7 cellular contexts compared by ENCODE assay signal in genomic region chr19:10568826-10569651, GRCh38. TPM values are rescaled to one million over a fixed set of nuclear protein-coding genes. Genes with fewer than 3 reads are reported as not detected.
DNase-seq lines count a peak whose midpoint lies in the region; ATAC-seq, FAIRE-seq and TF ChIP-seq lines count a peak whose summit lies in the region.

Gene CDKN2D, minus strand, starts transcription at chr19:10568979. Its CDS starts 326 bp downstream, at chr19:10568653.

- peak; percentile 97 for FAIRE-seq in GM18507 (lab: Jason Lieb, UNC)

- peak within 1 kb of the TSS; percentile 28 for H2AFZ ChIP-seq in hepatocyte

- peak; percentile 87 for DNase-seq in GM18507 (ENCODE audit: extremely low spot score, insufficient read length, low read depth)
- DNase-seq in NCI-H2029 treated with DMSO at 0.1 percent for 48 hours (lab: John Stamatoyannopoulos, UW): peak; percentile 90
- DNase-seq in T-helper 9 cell: peak; percentile 99
- DNase-seq in astrocyte of the cerebellum (ENCODE audit: low read depth): peak; percentile 99
- DNase-seq in hepatocyte (ENCODE audit: low spot score): peak; percentile 100
- peak; percentile 99 for DNase-seq in retina

- H3K79me2 ChIP-seq in hepatocyte: peaks cover 9% of the 10 kb centered on the region

- H3K27me3 ChIP-seq in hepatocyte: no peaks in the 10 kb centered on the region

- ATAC-seq in HG02981 (IDR thresholded peaks at IDR 0.05; ENCODE audit: unreplicated experiment): peak; percentile 57

- in situ Hi-C loops in astrocyte of the cerebellum (cut with HindIII; ENCODE audit: low sequenced_read_pairs): no loop called here

- H3K9me3 ChIP-seq in hepatocyte (ENCODE audit: low read depth): no peaks in the 10 kb centered on the region

- H3K4me1 ChIP-seq in hepatocyte (ENCODE audit: insufficient read depth): peaks cover 16% of the 10 kb centered on the region

- no peak for TF ChIP-seq CTCF in astrocyte of the cerebellum (IDR thresholded peaks at IDR 0.05; ENCODE audit: low read depth, low read length, missing control alignments)
- no peak for TF ChIP-seq CTCF in hepatocyte (IDR thresholded peaks at IDR 0.05; ENCODE audit: poor library complexity)

- peak within 1 kb of the TSS; percentile 95 for H3K4me2 ChIP-seq in hepatocyte

- no peaks in the 10 kb centered on the region for H3K9me2 ChIP-seq in hepatocyte (replicated peaks; ENCODE audit: insufficient read depth)

- peak within 1 kb of the TSS; percentile 27 for H3K27ac ChIP-seq in hepatocyte

- H3K4me3 ChIP-seq in astrocyte of the cerebellum (ENCODE audit: low read depth, low read length): peak within 1 kb of the TSS; percentile 66
- H3K4me3 ChIP-seq in hepatocyte: peak within 1 kb of the TSS; percentile 42

- no peaks in the 10 kb centered on the region for H3K36me3 ChIP-seq in hepatocyte (replicated peaks; ENCODE audit: insufficient read depth, low read depth)

- no peaks in the 10 kb centered on the region for H4K20me1 ChIP-seq in hepatocyte (ENCODE audit: insufficient read depth, poor library complexity, severe bottlenecking)

- WGBS in hepatocyte (ENCODE audit: low lambda C conversion rate, missing lambda C conversion rate): 1% methylated on average over 54 of the region's 71 CpGs

RNA-seq across cellular contexts. Expression of gene CDKN2D, which starts in this region (rescaled TPM):
- 5.0 and 6.4 TPM in 2 replicates for total RNA-seq in hepatocyte
- polyA plus RNA-seq in hepatocyte: 13.9 and 15.0 TPM in 2 replicates

Comparison
In these comparisons a context has a peak if more than half of its experiments do, and no peak if none do; other contexts are left out.
1. Peak in every context shown above with its lines: DNase-seq, ATAC-seq, H3K4me3 ChIP-seq and H3K27ac ChIP-seq.